8 cellular contexts compared by ENCODE assay signal in the genomic region with DNA sequence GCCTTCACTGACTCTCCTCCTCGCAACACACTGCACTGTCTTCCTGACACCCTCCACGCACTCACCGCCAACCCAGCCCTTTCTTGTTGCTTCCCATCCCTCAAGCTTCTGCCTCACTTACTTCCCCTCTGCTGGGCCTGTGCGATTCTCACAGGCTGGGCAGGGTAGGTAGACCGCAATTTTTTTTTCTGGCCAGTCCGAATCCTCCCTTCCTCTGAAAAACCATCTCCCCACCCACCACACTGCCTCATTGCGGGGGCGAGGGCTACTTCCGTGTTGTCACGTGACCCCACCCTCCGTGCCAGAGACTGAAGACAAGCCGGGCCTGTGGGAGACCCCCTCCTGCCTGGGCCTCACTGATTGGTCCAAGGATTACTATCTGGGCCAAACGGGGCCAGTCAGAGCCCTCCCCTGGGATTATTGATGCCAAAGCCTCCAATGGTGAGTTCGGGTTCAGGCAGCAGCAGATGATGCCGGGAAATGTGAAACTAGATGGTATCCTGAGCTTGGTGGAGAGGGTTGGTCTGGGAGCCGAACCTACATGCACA.
A peak's percentile ranks its signal among the peaks of the same experiment; 100 is the strongest.
DNase-seq lines count a peak whose midpoint lies in the region; ATAC-seq lines count a peak whose summit lies in the region.

No MANE protein-coding gene starts in this region.

- peak; percentile 48 for DNase-seq in activated CD4-positive, CD25-positive, alpha-beta regulatory T cell treated with anti-CD3 and anti-CD28 coated beads, Interleukin-2, amount 50 U/mL, for 16 hours (ENCODE audit: low read depth, low spot score)
- DNase-seq in effector CD4-positive, alpha-beta T cell: peak; percentile 60
- DNase-seq in stimulated activated CD4-positive, alpha-beta T cell treated with anti-CD3 and anti-CD28 coated beads, Interleukin-2, amount 100 ng/mL, for 48 hours: peak; percentile 76 to 80
- DNase-seq in AG08395 (ENCODE audit: low spot score): no peak
- no peak for DNase-seq in NCI-H187 (lab: John Stamatoyannopoulos, UW)
- no peak for DNase-seq in NCI-H2029 treated with DMSO at 0.1 percent for 48 hours (lab: John Stamatoyannopoulos, UW)

- peak; percentile 56 for ATAC-seq in GM19395 (IDR thresholded peaks at IDR 0.05; ENCODE audit: unreplicated experiment)
- peak; percentile 66 for ATAC-seq in HG03342 (IDR thresholded peaks at IDR 0.05; ENCODE audit: unreplicated experiment)

Comparison
In these comparisons a context has a peak if more than half of its experiments do, and no peak if none do; other contexts are left out.
1. DNase-seq: peak in activated CD4-positive, CD25-positive, alpha-beta regulatory T cell treated with anti-CD3 and anti-CD28 coated beads, Interleukin-2, amount 50 U/mL, for 16 hours (single experiment), effector CD4-positive, alpha-beta T cell (single experiment) and stimulated activated CD4-positive, alpha-beta T cell treated with anti-CD3 and anti-CD28 coated beads, Interleukin-2, amount 100 ng/mL, for 48 hours (2 of 2); none in AG08395 (single experiment), NCI-H187 (0 of 2) and NCI-H2029 treated with DMSO at 0.1 percent for 48 hours (single experiment).